In the genomic region with DNA sequence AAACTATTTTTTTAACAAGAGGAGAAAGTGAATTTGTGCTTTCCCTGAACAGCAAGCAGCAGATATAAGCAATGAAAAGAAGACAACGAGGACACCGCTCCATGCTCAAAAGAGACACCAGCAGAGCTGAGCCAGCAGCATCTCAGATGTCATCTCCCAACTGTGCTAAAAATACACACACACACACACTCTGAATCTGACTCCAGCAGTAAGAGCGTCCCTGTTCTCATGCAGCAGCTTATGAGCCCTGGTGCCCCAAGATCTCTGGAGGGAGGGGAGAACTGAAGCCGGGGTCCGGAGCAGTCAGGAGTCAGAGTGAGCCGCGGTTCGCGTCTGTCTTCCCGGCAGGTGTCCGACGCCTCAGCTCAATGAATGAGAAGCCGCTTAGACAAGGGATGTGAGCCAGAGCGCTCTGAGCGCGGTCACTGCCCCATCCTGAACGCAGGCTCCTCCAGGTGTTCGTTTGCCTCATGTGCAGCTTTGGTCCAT, we compare ENCODE assay signal across 14 cellular contexts. TPM values are rescaled to one million over a fixed set of nuclear protein-coding genes. Genes with fewer than 3 reads are reported as not detected.
A peak's percentile ranks its signal among the peaks of the same experiment; 100 is the strongest.
DNase-seq lines count a peak whose midpoint lies in the region; ATAC-seq and TF ChIP-seq lines count a peak whose summit lies in the region.
"Had no signal": no experiment of that assay in that cellular context is flagged by ENCODE, and none has a peak within 500 bp of the region (broad histone marks: within the 10 kb centered on the region; RNA-seq: fewer than 3 reads in every experiment).

No MANE protein-coding gene starts in this region.

- H3K4me1 ChIP-seq in endodermal cell (ENCODE audit: control insufficient read depth, insufficient read depth, low read length), result no peaks in the 10 kb centered on the region

- H3K36me3 Mint-ChIP-seq in endodermal cell (ENCODE audit: low read depth), result peaks cover 2% of the 10 kb centered on the region

- peaks cover 3% of the 10 kb centered on the region for H3K9me3 Mint-ChIP-seq in endodermal cell
- H3K9me3 Mint-ChIP-seq: activated T-helper 2 cell treated with anti-CD3 and anti-CD28 coated beads, Interferon-gamma antibody, Interleukin-2, Interleukin-4, amounts not matched to agents 10 μg/mL and 5 μg/mL and 100 μg/mL, durations not matched to agents 14 hours and 24 hours and 36 hours; CD4-positive, alpha-beta T cell had no signal

- H3K9me3 ChIP-seq in endodermal cell (ENCODE audit: control insufficient read depth, low read length), result peaks cover 4% of the 10 kb centered on the region

- TF ChIP-seq CTCF in endodermal cell (conservative IDR thresholded peaks at IDR 0.05), result peak; percentile 54

- H3K4me3 ChIP-seq in endodermal cell (ENCODE audit: low read length), result no peak overlapping the region
- H3K4me3 ChIP-seq: hepatocyte had no signal

- WGBS in endodermal cell (ENCODE audit: insufficient coverage in 1 of 2, insufficient read length in 1 of 2), 2 experiments, result 63 to 71% methylated on average over 9 to 18 of the region's 18 CpGs

- no peak for ATAC-seq in HG03159 (IDR thresholded peaks at IDR 0.05; ENCODE audit: unreplicated experiment)

- in situ Hi-C loops in G401 (cut with HindIII; ENCODE audit: low sequenced_read_pairs) (no loop called here), KBM-7 (cut with MboI; ENCODE audit: low pct_unique_long_range_greater_than_20kb, low sequenced_read_pairs) (no loop called here)

- no peak overlapping the region for H3K4me3 Mint-ChIP-seq in endodermal cell
- H3K4me3 Mint-ChIP-seq: CD4-positive, alpha-beta T cell had no signal

- no peaks in the 10 kb centered on the region for H3K27me3 ChIP-seq in endodermal cell (ENCODE audit: control insufficient read depth, insufficient read depth, low read length, poor library complexity, severe bottlenecking)
- H3K27me3 ChIP-seq: hepatocyte had no signal

- H3K27ac Mint-ChIP-seq in endodermal cell, result no peak overlapping the region
- H3K27ac Mint-ChIP-seq: activated T-helper 2 cell treated with anti-CD3 and anti-CD28 coated beads, Interferon-gamma antibody, Interleukin-2, Interleukin-4, amounts not matched to agents 10 μg/mL and 5 μg/mL and 100 μg/mL, durations not matched to agents 14 hours and 24 hours and 36 hours; CD4-positive, alpha-beta T cell had no signal

- DNase-seq in G401 (ENCODE audit: low spot score) (peak; percentile 10), NCI-H510A treated with DMSO at 0.1 percent for 48 hours (lab: John Stamatoyannopoulos, UW) (peak; percentile 13), endodermal cell (peak; percentile 80), occipital lobe (lab: John Stamatoyannopoulos, UW) (peak; percentile 29), KBM-7 (no peak)
- DNase-seq in activated CD4-positive, alpha-beta T cell treated with anti-CD3 and anti-CD28 coated beads, Interleukin-2, amount 50 U/mL, for 1 hour, result no peak
- DNase-seq in activated naive CD4-positive, alpha-beta T cell (lab: John Stamatoyannopoulos, UW), result no peak
- DNase-seq: CD4-positive, alpha-beta T cell; stimulated activated CD4-positive, alpha-beta T cell treated with anti-CD3 and anti-CD28 coated beads, Interleukin-1b, Interleukin-23, amount 100 ng/mL, for 48 hours had no signal

- no peaks in the 10 kb centered on the region for H3K27me3 Mint-ChIP-seq in endodermal cell (ENCODE audit: insufficient read depth)
- H3K27me3 Mint-ChIP-seq: CD4-positive, alpha-beta T cell had no signal

- H3K36me3 ChIP-seq in endodermal cell (ENCODE audit: control insufficient read depth, insufficient read depth, low read length), result no peaks in the 10 kb centered on the region

- no peak overlapping the region for H3K9ac ChIP-seq in endodermal cell (ENCODE audit: extremely low read depth, low read length, poor library complexity, severe bottlenecking)
- H3K9ac ChIP-seq: KMS-11 had no signal

- H3K4me1 Mint-ChIP-seq in endodermal cell, result peaks cover 24% of the 10 kb centered on the region

- no peak overlapping the region for H3K27ac ChIP-seq in endodermal cell (ENCODE audit: low read depth, low read length)
- H3K27ac ChIP-seq: dorsolateral prefrontal cortex, hepatocyte, KMS-11 had no signal

RNA-seq across cellular contexts. Expression of a gene that starts 49.2 kb away (rescaled TPM):
- 10.4 and 36.3 TPM in 2 replicates for total RNA-seq in G401 (2014; rRNA removed; shearing (Covaris generic))
- total RNA-seq in endodermal cell, result 10 to 100 TPM; 25.2 to 32.9 TPM
- polyA plus RNA-seq in endodermal cell (2013, experiment 1 of 2), result 21.7 TPM
- 17.3 TPM for polyA plus RNA-seq in endodermal cell (2013, experiment 2 of 2)
- 14.5 TPM for total RNA-seq in occipital lobe

Comparison
In these comparisons a context has a peak if more than half of its experiments do, and no peak if none do; other contexts are left out.
1. DNase-seq: peak in G401 (single experiment), NCI-H510A treated with DMSO at 0.1 percent for 48 hours (single experiment), endodermal cell (single experiment) and occipital lobe (single experiment); none in activated CD4-positive, alpha-beta T cell treated with anti-CD3 and anti-CD28 coated beads, Interleukin-2, amount 50 U/mL, for 1 hour (single experiment), activated naive CD4-positive, alpha-beta T cell (0 of 4) and KBM-7 (single experiment).